Comparison of ENCODE assay signal across 4 cellular contexts in the genomic region with DNA sequence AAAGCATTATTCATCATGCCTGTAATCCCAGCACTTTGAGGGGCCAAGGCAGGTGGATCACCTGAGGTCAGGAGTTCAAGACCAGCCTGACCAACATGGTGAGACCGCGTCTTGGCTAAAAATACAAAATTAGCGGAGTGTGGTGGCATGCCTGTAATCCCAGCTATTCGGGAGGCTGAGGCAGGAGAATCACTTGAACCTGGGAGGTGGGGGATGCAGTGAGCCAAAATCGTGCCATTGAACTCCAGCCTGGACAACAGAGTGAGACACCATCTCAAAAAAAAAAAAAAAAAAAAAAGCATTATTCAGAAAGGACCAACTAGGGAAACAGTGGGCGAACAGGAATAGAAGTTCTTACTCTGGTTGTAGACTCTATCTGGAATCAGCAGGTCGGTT. TPM values are rescaled to one million over a fixed set of nuclear protein-coding genes. Genes with fewer than 3 reads are reported as not detected.
"Had no signal": no experiment of that assay in that cellular context is flagged by ENCODE, and none has a peak within 500 bp of the region (broad histone marks: within the 10 kb centered on the region; RNA-seq: fewer than 3 reads in every experiment).

No MANE protein-coding gene starts in this region.

RNA-seq across cellular contexts. Expression of a gene that starts 8.4 kb away (rescaled TPM):
- total RNA-seq: activated CD8-positive, alpha-beta T cell treated with anti-CD3 and anti-CD28 coated beads for 36 hours; activated T-helper 2 cell treated with anti-CD3 and anti-CD28 coated beads, Interferon-gamma antibody, Interleukin-2, Interleukin-4, amounts not matched to agents 10 μg/mL and 5 μg/mL and 100 μg/mL, durations not matched to agents 14 hours and 24 hours and 36 hours; T-helper 1 cell treated with Interleukin-12 subunit alpha and Interleukin-12 subunit beta and Interleukin-4 antibody, amounts not matched to agents 30 ng/mL and 1 ng/mL, for 36 hours had no signal
- polyA plus RNA-seq: SK-N-SH had no signal
